In the genomic region with DNA sequence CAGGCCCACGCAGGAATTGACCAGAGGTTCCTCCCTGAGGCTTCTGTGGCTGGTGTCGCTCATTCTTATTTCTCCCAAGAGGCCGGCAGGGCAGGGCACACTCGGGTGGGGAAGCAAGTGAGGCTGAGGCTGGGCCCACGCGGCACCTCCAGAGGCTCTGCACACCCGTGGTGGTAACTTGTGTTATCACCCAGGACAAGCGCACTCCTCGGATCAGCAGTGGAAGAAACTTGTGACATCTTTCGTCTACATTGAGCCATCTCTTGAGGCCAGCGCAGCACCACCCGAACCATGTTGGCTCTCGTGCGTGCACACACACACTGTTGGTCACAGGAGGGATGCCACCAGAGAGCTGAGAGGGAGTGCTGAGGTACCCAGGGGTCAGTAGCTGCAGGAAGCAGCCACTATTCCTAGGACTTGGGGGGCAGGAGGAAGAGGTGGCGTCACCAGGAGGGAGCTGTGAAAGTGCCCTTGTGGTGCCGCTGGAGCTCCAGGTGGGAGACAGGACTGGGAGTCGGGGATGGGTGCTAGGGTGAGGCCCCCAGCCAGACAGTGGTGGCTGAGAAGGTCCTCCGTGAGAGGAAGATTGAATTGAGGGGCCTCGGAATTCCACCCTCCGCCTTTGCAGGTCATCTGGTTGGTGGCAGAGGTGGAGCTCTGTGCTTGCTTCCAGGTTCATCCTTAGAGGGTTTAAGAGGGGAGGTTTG, we compare ENCODE assay signal across 23 cellular contexts. TPM values are rescaled to one million over a fixed set of nuclear protein-coding genes. Genes with fewer than 3 reads are reported as not detected.
DNase-seq lines count a peak whose midpoint lies in the region; ATAC-seq and TF ChIP-seq lines count a peak whose summit lies in the region.
"Had no signal": no experiment of that assay in that cellular context is flagged by ENCODE, and none has a peak within 500 bp of the region (broad histone marks: within the 10 kb centered on the region; RNA-seq: fewer than 3 reads in every experiment).

No MANE protein-coding gene starts in this region.

- H3K27me3 Mint-ChIP-seq in MCF 10A (ENCODE audit: insufficient read depth, unreplicated experiment), result no peaks in the 10 kb centered on the region
- no peaks in the 10 kb centered on the region for H3K27me3 Mint-ChIP-seq in stimulated activated naive B cell treated with anti-CD40 and anti-IgM and Interleukin-4, amounts not matched to agents 10 μg/mL and 1 μg/mL and 100 μg/mL, for 72 hours
- H3K27me3 Mint-ChIP-seq: activated CD8-positive, alpha-beta T cell treated with anti-CD3 and anti-CD28 coated beads for 36 hours had no signal

- no peaks in the 10 kb centered on the region for H3K27me3 ChIP-seq in cardiac muscle cell
- H3K27me3 ChIP-seq in lower lobe of right lung (ENCODE audit: low read depth), result no peaks in the 10 kb centered on the region
- H3K27me3 ChIP-seq in right lobe of liver, result no peaks in the 10 kb centered on the region
- H3K27me3 ChIP-seq: adrenal gland, esophagus squamous epithelium, gastrocnemius medialis, neutrophil had no signal

- no peak for TF ChIP-seq POLR2A in right lobe of liver (IDR thresholded peaks at IDR 0.05)

- peak overlapping the region; percentile 85 for H3K27ac Mint-ChIP-seq in MCF 10A (ENCODE audit: low read depth, unreplicated experiment)
- peak overlapping the region; percentile 4 for H3K27ac Mint-ChIP-seq in stimulated activated naive B cell treated with anti-CD40 and anti-IgM and Interleukin-4, amounts not matched to agents 10 μg/mL and 1 μg/mL and 100 μg/mL, for 72 hours

- CTCF ChIA-PET in MCF 10A (lab: Yijun Ruan, JAX), result no interaction called here

- H3K4me1 ChIP-seq in cardiac muscle cell (ENCODE audit: low read depth) (peaks cover 30% of the 10 kb centered on the region), lower lobe of right lung (no peaks in the 10 kb centered on the region), right lobe of liver (no peaks in the 10 kb centered on the region)
- H3K4me1 ChIP-seq: prostate gland had no signal

- intact Hi-C loops in left cardiac atrium (cut with DNase I) (no loop called here), MCF 10A (cut with micrococcal nuclease) (no loop called here), lower lobe of right lung (cut with DNase I) (no loop called here), right lobe of liver (cut with DNase I) (no loop called here)

- 96% methylated on average over 5 of the region's 20 CpGs for WGBS in right lobe of liver (ENCODE audit: insufficient coverage, low coverage, low lambda C conversion rate, missing lambda C conversion rate)

- POLR2A ChIA-PET in MCF 10A (lab: Yijun Ruan, JAX), result interaction anchor here (1.0 to 1.8 kb wide), 5 partner anchors 8 to 165 kb away, joined by 3 to 8 read pairs (median 6); a partner anchor contains a TSS

- no peak for DNase-seq in cardiac muscle cell (ENCODE audit: low read depth in 1 of 2, low spot score in 1 of 2)
- no peak for DNase-seq in left cardiac atrium
- no peak for DNase-seq in MCF 10A (ENCODE audit: unreplicated experiment)
- no peak for DNase-seq in lower lobe of right lung
- DNase-seq in stimulated activated naive B cell treated with anti-CD40 and anti-IgM and Interleukin-4, amounts not matched to agents 10 μg/mL and 1 μg/mL and 100 μg/mL, for 72 hours, result no peak
- DNase-seq in COLO829 (ENCODE audit: low spot score), result no peak
- no peak for DNase-seq in right lobe of liver
- DNase-seq in NCI-H69 (lab: John Stamatoyannopoulos, UW), result no peak
- DNase-seq: activated CD8-positive, alpha-beta T cell treated with anti-CD3 and anti-CD28 coated beads for 36 hours; activated naive CD4-positive, alpha-beta T cell; adrenal gland; cortex of kidney; DND-41; esophagus squamous epithelium; gastrocnemius medialis; Kasumi-1; NCI-H1048; NCI-H187 treated with DMSO at 0.1 percent for 48 hours; NCI-H526; SHP77 treated with DMSO at 0.1 percent for 48 hours had no signal

- H3K9me3 ChIP-seq in cardiac muscle cell (ENCODE audit: low read depth) (no peaks in the 10 kb centered on the region), lower lobe of right lung (no peaks in the 10 kb centered on the region), right lobe of liver (no peaks in the 10 kb centered on the region)
- H3K9me3 ChIP-seq: adrenal gland, esophagus squamous epithelium, gastrocnemius medialis, neutrophil, prostate gland had no signal

- no peaks in the 10 kb centered on the region for H3K9me3 Mint-ChIP-seq in MCF 10A (ENCODE audit: unreplicated experiment)
- no peaks in the 10 kb centered on the region for H3K9me3 Mint-ChIP-seq in stimulated activated naive B cell treated with anti-CD40 and anti-IgM and Interleukin-4, amounts not matched to agents 10 μg/mL and 1 μg/mL and 100 μg/mL, for 72 hours
- H3K9me3 Mint-ChIP-seq: activated CD8-positive, alpha-beta T cell treated with anti-CD3 and anti-CD28 coated beads for 36 hours had no signal

- peaks cover 21% of the 10 kb centered on the region for H3K4me1 Mint-ChIP-seq in MCF 10A (ENCODE audit: insufficient read depth, unreplicated experiment)
- H3K4me1 Mint-ChIP-seq in stimulated activated naive B cell treated with anti-CD40 and anti-IgM and Interleukin-4, amounts not matched to agents 10 μg/mL and 1 μg/mL and 100 μg/mL, for 72 hours, result peaks cover 31 to 32% of the 10 kb centered on the region in 2 donors

- H3K36me3 ChIP-seq in cardiac muscle cell (peaks cover 55% of the 10 kb centered on the region), lower lobe of right lung (peaks cover 100% of the 10 kb centered on the region), right lobe of liver (peaks cover 0 to 81% (median 36%) of the 10 kb centered on the region in 4 donors)

- no peak overlapping the region for H3K4me3 ChIP-seq in cardiac muscle cell
- H3K4me3 ChIP-seq in lower lobe of right lung, result no peak overlapping the region
- no peak overlapping the region for H3K4me3 ChIP-seq in right lobe of liver
- H3K4me3 ChIP-seq: adrenal gland, esophagus squamous epithelium, gastrocnemius medialis, prostate gland had no signal

- peak overlapping the region; percentile 27 for H3K27ac ChIP-seq in cardiac muscle cell
- H3K27ac ChIP-seq in lower lobe of right lung, result no peak overlapping the region
- H3K27ac ChIP-seq in right lobe of liver, result no peak overlapping the region
- H3K27ac ChIP-seq: adrenal gland, gastrocnemius medialis, neutrophil, prostate gland had no signal

- H3K36me3 Mint-ChIP-seq in MCF 10A (ENCODE audit: insufficient read depth, unreplicated experiment), result peaks cover 89% of the 10 kb centered on the region
- peaks cover 51 to 72% of the 10 kb centered on the region in 2 donors for H3K36me3 Mint-ChIP-seq in stimulated activated naive B cell treated with anti-CD40 and anti-IgM and Interleukin-4, amounts not matched to agents 10 μg/mL and 1 μg/mL and 100 μg/mL, for 72 hours

- no TSS peak for BruUV-seq in MCF 10A (replicated peaks; lab: Mats Ljungman, UMichigan)

- no peak for TF ChIP-seq CTCF in cardiac muscle cell (IDR thresholded peaks at IDR 0.05; ENCODE audit: low read depth, low read length)
- no peak for TF ChIP-seq CTCF in MCF 10A (IDR thresholded peaks at IDR 0.05; ENCODE audit: unreplicated experiment)
- no peak for TF ChIP-seq CTCF in lower lobe of right lung (IDR thresholded peaks at IDR 0.05)
- no peak for TF ChIP-seq CTCF in right lobe of liver (IDR thresholded peaks at IDR 0.05)

- no peak for ATAC-seq in left cardiac atrium
- ATAC-seq in lower lobe of right lung, result peak; percentile 22 to 48
- ATAC-seq in stimulated activated naive B cell treated with anti-CD40 and anti-IgM and Interleukin-4, amounts not matched to agents 10 μg/mL and 1 μg/mL and 100 μg/mL, for 72 hours (replicated peaks), result no peak
- no peak for ATAC-seq in right lobe of liver
- ATAC-seq: activated CD4-positive, CD25-positive, alpha-beta regulatory T cell treated with anti-CD3 and anti-CD28 coated beads, Interleukin-2, amount 50 U/mL, for 24 hours; gastrocnemius medialis had no signal

- H3K4me3 Mint-ChIP-seq in MCF 10A (ENCODE audit: unreplicated experiment), result no peak overlapping the region
- H3K4me3 Mint-ChIP-seq in stimulated activated naive B cell treated with anti-CD40 and anti-IgM and Interleukin-4, amounts not matched to agents 10 μg/mL and 1 μg/mL and 100 μg/mL, for 72 hours, result no peak overlapping the region
- H3K4me3 Mint-ChIP-seq: activated CD8-positive, alpha-beta T cell treated with anti-CD3 and anti-CD28 coated beads for 36 hours had no signal

RNA-seq across cellular contexts. Expression of a gene that starts 6.4 kb away (rescaled TPM):
- total RNA-seq in cardiac muscle cell (141 and 286 TPM in 2 replicates), left cardiac atrium (10 to 100 TPM; 84.2 to 86.1 TPM), MCF 10A (2022) (44.1 and 65.6 TPM in 2 replicates), lower lobe of right lung (21.3 TPM), right lobe of liver (10 to 100 TPM; 16.5 to 57.5 (median 23.7) TPM)
- polyA plus RNA-seq in cardiac muscle cell, result 281 and 371 TPM in 2 replicates

RNA-seq across cellular contexts. Expression of a gene that starts 8.0 kb away (rescaled TPM):
- total RNA-seq in cardiac muscle cell, result 73.9 and 101 TPM in 2 replicates
- polyA plus RNA-seq in cardiac muscle cell, result 195 and 206 TPM in 2 replicates
- total RNA-seq in left cardiac atrium, result 10 to 100 TPM; 47.3 to 50.9 TPM
- 90.5 and 101 TPM in 2 replicates for total RNA-seq in MCF 10A (2022)
- 25.1 TPM for total RNA-seq in lower lobe of right lung
- total RNA-seq in right lobe of liver, result 10 to 100 TPM; 30.7 to 40.0 (median 35.5) TPM

Comparison
In these comparisons a context has a peak if more than half of its experiments do, and no peak if none do; other contexts are left out.
1. ATAC-seq: peak in lower lobe of right lung (2 of 2); none in left cardiac atrium (0 of 2), stimulated activated naive B cell treated with anti-CD40 and anti-IgM and Interleukin-4, amounts not matched to agents 10 μg/mL and 1 μg/mL and 100 μg/mL, for 72 hours (0 of 2) and right lobe of liver (0 of 4).